In genomic region chr5:8213701-8214240, GRCh38 we compare ENCODE assay signal across 12 cellular contexts.
"Had no signal": no experiment of that assay in that cellular context is flagged by ENCODE, and none has a peak within 500 bp of the region (broad histone marks: within the 10 kb centered on the region; RNA-seq: fewer than 3 reads in every experiment).

No MANE protein-coding gene starts in this region.

- DNase-seq: cortex of kidney; effector memory CD4-positive, alpha-beta T cell; heart right ventricle; left cardiac atrium; left ventricle myocardium superior; mesendoderm; naive thymus-derived CD8-positive, alpha-beta T cell; ovary; right lobe of liver; stimulated activated CD4-positive, alpha-beta T cell treated with anti-CD3 and anti-CD28 coated beads, Interleukin-4, amount 100 ng/mL, for 1 hour; stimulated activated CD8-positive, alpha-beta memory T cell treated with anti-CD3 and anti-CD28 coated beads, Interleukin-4, amount 100 ng/mL, for 48 hours; thyroid gland had no signal
